ENCODE assay signal across 16 cellular contexts in genomic region chrX:65537229-65537628, GRCh38.
"Had no signal": no experiment of that assay in that cellular context is flagged by ENCODE, and none has a peak within 500 bp of the region (broad histone marks: within the 10 kb centered on the region; RNA-seq: fewer than 3 reads in every experiment).

No MANE protein-coding gene starts in this region.

- H3K9me3 Mint-ChIP-seq: activated CD4-positive, alpha-beta memory T cell treated with anti-CD3 and anti-CD28 coated beads for 36 hours; activated naive CD4-positive, alpha-beta T cell treated with anti-CD3 and anti-CD28 coated beads, Interleukin-2, amount 50 U/mL, for 72 hours; activated T-cell treated with anti-CD3 and anti-CD28 coated beads, Interleukin-2, amount 50 U/mL, for 4 hours had no signal

- H3K36me3 Mint-ChIP-seq: neural progenitor cell had no signal

- H3K27ac ChIP-seq: brain microvascular endothelial cell, esophagus squamous epithelium, neural progenitor cell, parathyroid adenoma, tibial nerve had no signal

- H2AFZ ChIP-seq: neural progenitor cell, parathyroid adenoma had no signal

- H3K9me3 ChIP-seq: esophagus squamous epithelium, gastrocnemius medialis, tibial nerve had no signal

- H3K27me3 Mint-ChIP-seq: activated CD4-positive, alpha-beta memory T cell treated with anti-CD3 and anti-CD28 coated beads for 36 hours had no signal

- ATAC-seq: activated naive CD4-positive, alpha-beta T cell treated with anti-CD3 and anti-CD28 coated beads, Interleukin-2, amount 50 U/mL, for 72 hours; activated T-cell treated with anti-CD3 and anti-CD28 coated beads, Interleukin-2, amount 50 U/mL, for 4 hours; gastrocnemius medialis had no signal

- H3K4me1 ChIP-seq: neural progenitor cell had no signal

- DNase-seq: activated CD4-positive, alpha-beta memory T cell treated with anti-CD3 and anti-CD28 coated beads for 36 hours; activated CD4-positive, alpha-beta T cell treated with anti-CD3 and anti-CD28 coated beads for 1 hour; activated effector memory CD4-positive, alpha-beta T cell treated with anti-CD3 and anti-CD28 coated beads, Interleukin-2, amount 50 U/mL, for 16 hours; activated T-cell treated with anti-CD3 and anti-CD28 coated beads, Interleukin-2, amount 50 U/mL, for 4 hours; amniotic stem cell; brain microvascular endothelial cell; esophagus squamous epithelium; gastrocnemius medialis; kidney; retina; small intestine; T-helper 9 cell had no signal

- H3K27me3 ChIP-seq: brain microvascular endothelial cell, esophagus squamous epithelium, gastrocnemius medialis, neural progenitor cell had no signal

- H3K4me3 ChIP-seq: esophagus squamous epithelium, gastrocnemius medialis, neural progenitor cell, tibial nerve had no signal

- H3K4me2 ChIP-seq: neural progenitor cell had no signal

- H3K36me3 ChIP-seq: brain microvascular endothelial cell, gastrocnemius medialis, neural progenitor cell, tibial nerve had no signal

- H3K27ac Mint-ChIP-seq: activated CD4-positive, alpha-beta memory T cell treated with anti-CD3 and anti-CD28 coated beads for 36 hours; activated naive CD4-positive, alpha-beta T cell treated with anti-CD3 and anti-CD28 coated beads, Interleukin-2, amount 50 U/mL, for 72 hours; neural progenitor cell had no signal

- H3K4me3 Mint-ChIP-seq: activated CD4-positive, alpha-beta memory T cell treated with anti-CD3 and anti-CD28 coated beads for 36 hours; activated T-cell treated with anti-CD3 and anti-CD28 coated beads, Interleukin-2, amount 50 U/mL, for 4 hours; neural progenitor cell had no signal
